Comparison of ENCODE assay signal across 8 cellular contexts in genomic region chr15:97600190-97600589, GRCh38.
"Had no signal": no experiment of that assay in that cellular context is flagged by ENCODE, and none has a peak within 500 bp of the region (broad histone marks: within the 10 kb centered on the region; RNA-seq: fewer than 3 reads in every experiment).

No MANE protein-coding gene starts in this region.

- H3K9ac ChIP-seq: GM23248 had no signal

- ATAC-seq: HCT116, HepG2 had no signal

- H2AFZ ChIP-seq: GM23248 had no signal

- DNase-seq: GM23248, GOT3, H7, HFFc6 had no signal

- H3K4me1 ChIP-seq: HAP-1 had no signal

- H3K9me3 ChIP-seq: HAP-1 had no signal

- H3K36me3 ChIP-seq: HAP-1 had no signal

- H3K4me3 ChIP-seq: GM23248, HAP-1 had no signal

- H3K27ac ChIP-seq: GM23248, HL-60 had no signal
